ENCODE assay signal across 13 cellular contexts in genomic region chr12:49748306-49748705, GRCh38. TPM values are rescaled to one million over a fixed set of nuclear protein-coding genes. Genes with fewer than 3 reads are reported as not detected.
DNase-seq lines count a peak whose midpoint lies in the region; ATAC-seq and TF ChIP-seq lines count a peak whose summit lies in the region.
"Had no signal": no experiment of that assay in that cellular context is flagged by ENCODE, and none has a peak within 500 bp of the region (broad histone marks: within the 10 kb centered on the region; RNA-seq: fewer than 3 reads in every experiment).

No MANE protein-coding gene starts in this region.

- no peak for TF ChIP-seq CTCF in CD4-positive, alpha-beta T cell (IDR thresholded peaks at IDR 0.05)
- no peak for TF ChIP-seq CTCF in mesothelial cell of epicardium (IDR thresholded peaks at IDR 0.05; ENCODE audit: unreplicated experiment)
- no peak for TF ChIP-seq CTCF in GM13977 (IDR thresholded peaks at IDR 0.05; ENCODE audit: extremely low read depth, insufficient read depth, missing control alignments)

- H3K79me2 ChIP-seq in Karpas-422 (ENCODE audit: low read length) = peaks cover 100% of the 10 kb centered on the region

- no peaks in the 10 kb centered on the region for H3K9me3 ChIP-seq in CD4-positive, alpha-beta T cell (ENCODE audit: control insufficient read depth, low read length)
- H3K9me3 ChIP-seq in Karpas-422 (ENCODE audit: low read length) = no peaks in the 10 kb centered on the region
- H3K9me3 ChIP-seq: tibial nerve had no signal

- H3K27ac ChIP-seq in CD4-positive, alpha-beta T cell (ENCODE audit: low read depth, low read length) = no peak overlapping the region
- peak overlapping the region; percentile 1; the same call in 1 of the 2 replicates for H3K27ac ChIP-seq in Karpas-422 (ENCODE audit: low read length)
- H3K27ac ChIP-seq: tibial nerve had no signal

- no peak for ATAC-seq in CD4-positive, alpha-beta T cell (ENCODE audit: poor library complexity)
- no peak for ATAC-seq in HG03025 (IDR thresholded peaks at IDR 0.05; ENCODE audit: low FRiP score, unreplicated experiment)
- ATAC-seq: esophagus mucosa had no signal

- no peaks in the 10 kb centered on the region for H3K27me3 ChIP-seq in CD4-positive, alpha-beta T cell (ENCODE audit: control insufficient read depth, insufficient read depth, low read length)
- H3K27me3 ChIP-seq in Karpas-422 (ENCODE audit: low read length) = no peaks in the 10 kb centered on the region
- H3K27me3 ChIP-seq: tibial nerve had no signal

- no peaks in the 10 kb centered on the region for H3K27me3 Mint-ChIP-seq in CD4-positive, alpha-beta T cell
- H3K27me3 Mint-ChIP-seq in mesothelial cell of epicardium (ENCODE audit: low read depth) = no peaks in the 10 kb centered on the region

- peaks cover 63% of the 10 kb centered on the region for H4K20me1 ChIP-seq in Karpas-422 (ENCODE audit: insufficient read depth, low read depth, low read length)

- CTCF ChIA-PET in CD4-positive, alpha-beta T cell (lab: Charles Lee) = interaction anchor here (1.2 to 2.7 kb wide), 4 partner anchors 10 to 111 kb away, joined by 3 to 14 read pairs (median 6); no protein-coding TSS in a partner anchor

- peak overlapping the region; percentile 35 for H3K27ac Mint-ChIP-seq in CD4-positive, alpha-beta T cell
- H3K27ac Mint-ChIP-seq in mesothelial cell of epicardium = peak overlapping the region; percentile 9

- DNase-seq in CD4-positive, alpha-beta T cell = no peak
- DNase-seq in Karpas-422 (no peak), amniotic epithelial cell (ENCODE audit: low read depth) (peak; percentile 18), mesothelial cell of epicardium (ENCODE audit: low spot score in 2 of 2, unreplicated experiment in 2 of 2) (no peak), NCI-H2081 treated with DMSO at 0.1 percent for 48 hours (lab: John Stamatoyannopoulos, UW) (no peak), NCI-H524 treated with DMSO at 0.1 percent for 48 hours (lab: John Stamatoyannopoulos, UW) (no peak), GM13977 (ENCODE audit: low spot score) (no peak)
- DNase-seq: activated CD8-positive, alpha-beta memory T cell treated with anti-CD3 and anti-CD28 coated beads, Interleukin-2, amount 50 U/mL, for 4 hours; Calu3; caudate nucleus had no signal

- no peak overlapping the region for H2AFZ ChIP-seq in Karpas-422 (ENCODE audit: low read length)

- in situ Hi-C loops in GM13977 (cut with MboI; ENCODE audit: low pct_unique_long_range_greater_than_20kb, low sequenced_read_pairs, unreplicated experiment) = no loop called here

- H3K4me3 ChIP-seq in Karpas-422 (ENCODE audit: low read length) = no peak overlapping the region
- H3K4me3 ChIP-seq: tibial nerve had no signal

- H3K4me1 Mint-ChIP-seq in CD4-positive, alpha-beta T cell (ENCODE audit: low read depth) = peaks cover 91% of the 10 kb centered on the region
- peaks cover 23% of the 10 kb centered on the region for H3K4me1 Mint-ChIP-seq in mesothelial cell of epicardium

- H3K4me3 Mint-ChIP-seq in CD4-positive, alpha-beta T cell = peak overlapping the region; percentile 74
- H3K4me3 Mint-ChIP-seq in mesothelial cell of epicardium = no peak overlapping the region

- no peaks in the 10 kb centered on the region for H3K9me2 ChIP-seq in Karpas-422 (replicated peaks; ENCODE audit: insufficient read depth, low read length)

- POLR2A ChIA-PET in CD4-positive, alpha-beta T cell (lab: Charles Lee) = no interaction called here

- peak overlapping the region; percentile 14 for H3K4me2 ChIP-seq in Karpas-422 (ENCODE audit: low read depth, low read length, poor library complexity, severe bottlenecking)

- intact Hi-C loops in CD4-positive, alpha-beta T cell (cut with DNase I, micrococcal nuclease) = no loop called here

- no peaks in the 10 kb centered on the region for H3K9me3 Mint-ChIP-seq in CD4-positive, alpha-beta T cell
- H3K9me3 Mint-ChIP-seq in mesothelial cell of epicardium = no peaks in the 10 kb centered on the region

- H3K4me1 ChIP-seq in Karpas-422 (ENCODE audit: low read length) = peaks cover 77% of the 10 kb centered on the region

- H3K9ac ChIP-seq in Karpas-422 (ENCODE audit: low read length) = no peak overlapping the region

- H3K36me3 Mint-ChIP-seq in CD4-positive, alpha-beta T cell (ENCODE audit: low read depth) = peaks cover 79% of the 10 kb centered on the region
- peaks cover 6% of the 10 kb centered on the region for H3K36me3 Mint-ChIP-seq in mesothelial cell of epicardium

- peaks cover 26% of the 10 kb centered on the region for H3K36me3 ChIP-seq in Karpas-422 (ENCODE audit: insufficient read depth, low read length)

RNA-seq across cellular contexts. Expression of gene TMBIM6, which starts 6.9 kb away (rescaled TPM):
- 100 to 1,000 TPM; 274 to 279 TPM for total RNA-seq in CD4-positive, alpha-beta T cell
- total RNA-seq in Karpas-422 (2014; rRNA removed; shearing (Covaris generic); ENCODE audit: low replicate concordance) = 180 and 386 TPM in 2 replicates
- 296 to 312 TPM (median 297 TPM) in 3 replicates for total RNA-seq in mesothelial cell of epicardium

RNA-seq across cellular contexts. Expression of gene FMNL3, which starts 41.1 kb away (rescaled TPM):
- total RNA-seq in CD4-positive, alpha-beta T cell = 10 to 100 TPM; 33.3 to 34.8 TPM
- 6.7 and 11.4 TPM in 2 replicates for total RNA-seq in Karpas-422 (2014; rRNA removed; shearing (Covaris generic); ENCODE audit: low replicate concordance)
- 16.3 to 19.2 TPM (median 18.3 TPM) in 3 replicates for total RNA-seq in mesothelial cell of epicardium
